23 cellular contexts compared by ENCODE assay signal in genomic region chr5:6482735-6483134, GRCh38. TPM values are rescaled to one million over a fixed set of nuclear protein-coding genes. Genes with fewer than 3 reads are reported as not detected.
DNase-seq lines count a peak whose midpoint lies in the region; ATAC-seq and TF ChIP-seq lines count a peak whose summit lies in the region.
"Had no signal": no experiment of that assay in that cellular context is flagged by ENCODE, and none has a peak within 500 bp of the region (broad histone marks: within the 10 kb centered on the region; RNA-seq: fewer than 3 reads in every experiment).

No MANE protein-coding gene starts in this region.

- ATAC-seq in natural killer cell treated with Interleukin-12 subunit alpha and Interleukin-12 subunit beta and Interleukin-15 and Interleukin-18, amount 100 ng/mL, for 72 hours: no peak
- no peak for ATAC-seq in natural killer cell
- ATAC-seq in GM21737 (IDR thresholded peaks at IDR 0.05; ENCODE audit: unreplicated experiment): no peak
- no peak for ATAC-seq in HG02938 (IDR thresholded peaks at IDR 0.05; ENCODE audit: unreplicated experiment)
- ATAC-seq: GM12878, GM23338, HepG2, K562, Panc1 had no signal

- H3K4me1 Mint-ChIP-seq in natural killer cell treated with Interleukin-12 subunit alpha and Interleukin-12 subunit beta and Interleukin-15 and Interleukin-18, amount 100 ng/mL, for 72 hours (ENCODE audit: low read depth in 2 of 2): no peaks in the 10 kb centered on the region
- no peaks in the 10 kb centered on the region for H3K4me1 Mint-ChIP-seq in natural killer cell
- H3K4me1 Mint-ChIP-seq: GM23338 had no signal

- H3K27ac Mint-ChIP-seq in natural killer cell treated with Interleukin-12 subunit alpha and Interleukin-12 subunit beta and Interleukin-15 and Interleukin-18, amount 100 ng/mL, for 72 hours: no peak overlapping the region
- H3K27ac Mint-ChIP-seq in natural killer cell: no peak overlapping the region
- H3K27ac Mint-ChIP-seq: GM23338 had no signal

- no peak overlapping the region for H3K4me3 Mint-ChIP-seq in natural killer cell treated with Interleukin-12 subunit alpha and Interleukin-12 subunit beta and Interleukin-15 and Interleukin-18, amount 100 ng/mL, for 72 hours
- no peak overlapping the region for H3K4me3 Mint-ChIP-seq in natural killer cell
- H3K4me3 Mint-ChIP-seq: GM23338 had no signal

- no peaks in the 10 kb centered on the region for H3K9me3 Mint-ChIP-seq in natural killer cell treated with Interleukin-12 subunit alpha and Interleukin-12 subunit beta and Interleukin-15 and Interleukin-18, amount 100 ng/mL, for 72 hours
- no peaks in the 10 kb centered on the region for H3K9me3 Mint-ChIP-seq in natural killer cell
- H3K9me3 Mint-ChIP-seq: GM23338 had no signal

- H3K36me3 Mint-ChIP-seq in natural killer cell treated with Interleukin-12 subunit alpha and Interleukin-12 subunit beta and Interleukin-15 and Interleukin-18, amount 100 ng/mL, for 72 hours: no peaks in the 10 kb centered on the region
- no peaks in the 10 kb centered on the region for H3K36me3 Mint-ChIP-seq in natural killer cell

- intact Hi-C loops in natural killer cell (cut with micrococcal nuclease): no loop called here

- TF ChIP-seq CTCF in natural killer cell (IDR thresholded peaks at IDR 0.05): no peak

- DNase-seq in NCI-H2029 (lab: John Stamatoyannopoulos, UW) (peak; percentile 23), NCI-H2029 treated with DMSO at 0.1 percent for 48 hours (lab: John Stamatoyannopoulos, UW) (no peak), natural killer cell (no peak), SHP77 (lab: John Stamatoyannopoulos, UW) (peak; percentile 55 to 69), NK-92 (lab: John Stamatoyannopoulos, UW; ENCODE audit: unreplicated experiment) (no peak)
- peak; percentile 25 for DNase-seq in natural killer cell treated with Interleukin-12 subunit alpha and Interleukin-12 subunit beta and Interleukin-15 and Interleukin-18, amount 100 ng/mL, for 72 hours (ENCODE audit: low spot score)
- DNase-seq: 8988T, AML-193, DMS79 treated with DMSO at 0.1 percent for 48 hours, NCI-H1092, NCI-H1436, NCI-H526 treated with DMSO at 0.1 percent for 48 hours, SJCRH30, T-helper 1 cell, T-helper 9 cell had no signal

- peaks cover 10 to 17% of the 10 kb centered on the region in 2 donors for H3K27me3 Mint-ChIP-seq in natural killer cell treated with Interleukin-12 subunit alpha and Interleukin-12 subunit beta and Interleukin-15 and Interleukin-18, amount 100 ng/mL, for 72 hours
- H3K27me3 Mint-ChIP-seq in natural killer cell (ENCODE audit: low read depth in 2 of 2): peaks cover 0 to 6% of the 10 kb centered on the region in 2 donors

RNA-seq across cellular contexts. Expression of gene UBE2QL1, which starts 34.1 kb away (rescaled TPM):
- total RNA-seq in natural killer cell treated with Interleukin-12 subunit alpha and Interleukin-12 subunit beta and Interleukin-15 and Interleukin-18, amount 100 ng/mL, for 72 hours: not detected
- total RNA-seq in natural killer cell: not detected
- total RNA-seq: HepG2, HT-29, K562 had no signal

Comparison
In these comparisons a context has a peak if more than half of its experiments do, and no peak if none do; other contexts are left out.
1. DNase-seq: peak in NCI-H2029 (single experiment), natural killer cell treated with Interleukin-12 subunit alpha and Interleukin-12 subunit beta and Interleukin-15 and Interleukin-18, amount 100 ng/mL, for 72 hours (single experiment) and SHP77 (2 of 2); none in NCI-H2029 treated with DMSO at 0.1 percent for 48 hours (single experiment), natural killer cell (single experiment) and NK-92 (single experiment).